ENCODE assay signal across 9 cellular contexts in the genomic region with DNA sequence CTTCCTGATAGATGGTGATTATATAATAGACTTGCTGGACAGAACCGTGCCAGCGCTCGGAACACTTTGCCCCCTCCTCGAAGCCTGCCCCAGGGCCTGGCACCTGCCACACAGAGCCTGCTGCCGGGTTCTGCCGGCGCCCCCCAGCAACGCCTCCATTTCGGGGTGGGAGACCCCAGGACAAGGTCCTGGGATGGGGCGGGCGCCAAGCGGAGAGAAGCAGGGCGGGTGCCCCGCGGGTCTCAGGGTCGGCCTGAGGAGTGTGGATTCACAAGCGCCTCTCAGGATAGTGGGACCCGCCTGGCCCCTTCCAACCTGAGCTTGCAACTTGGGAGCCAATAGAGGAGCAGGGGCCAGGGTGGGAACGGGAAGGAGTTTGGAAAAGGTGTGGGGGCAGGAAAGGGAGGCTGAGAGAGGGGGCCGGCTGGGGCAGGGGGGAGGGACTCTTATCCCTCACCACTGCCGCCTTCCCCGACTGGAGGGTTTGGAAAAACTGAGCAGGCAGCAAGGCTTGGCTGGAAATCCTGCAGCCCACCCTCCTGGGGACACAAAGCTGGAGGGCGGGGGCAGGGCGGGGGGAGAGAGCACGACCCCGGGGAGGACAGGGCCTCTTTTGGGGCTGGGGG. TPM values are rescaled to one million over a fixed set of nuclear protein-coding genes. Genes with fewer than 3 reads are reported as not detected.
DNase-seq lines count a peak whose midpoint lies in the region; ATAC-seq lines count a peak whose summit lies in the region.
"Had no signal": no experiment of that assay in that cellular context is flagged by ENCODE, and none has a peak within 500 bp of the region (broad histone marks: within the 10 kb centered on the region; RNA-seq: fewer than 3 reads in every experiment).

No MANE protein-coding gene starts in this region.

- H3K27ac ChIP-seq in esophagus (ENCODE audit: low read depth in 2 of 2, low read length in 1 of 2), result peak overlapping the region; percentile 97
- peak overlapping the region; percentile 81 to 89 for H3K27ac ChIP-seq in aorta (ENCODE audit: low read depth in 1 of 2, low read length in 2 of 2)

- intact Hi-C loops in Right ventricle myocardium inferior (cut with DNase I), result loop anchor here (1.0 to 5.0 kb wide), 3 partner anchors 22 to 173 kb away; a partner anchor contains a TSS
- intact Hi-C loops in cardiac septum (cut with DNase I), result loop anchor here (1.0 kb wide), 3 partner anchors 22 to 239 kb away; a partner anchor contains a TSS
- intact Hi-C loops in aorta (cut with DNase I), result loop anchor here (1.0 to 5.0 kb wide), 4 partner anchors 22 to 239 kb away; a partner anchor contains a TSS

- H3K27me3 Mint-ChIP-seq in naive B cell, result peaks cover 0 to 7% (median 5%) of the 10 kb centered on the region in 3 donors

- H3K27ac Mint-ChIP-seq in naive B cell, result peak overlapping the region; percentile 100

- no peaks in the 10 kb centered on the region for H3K36me3 ChIP-seq in esophagus (ENCODE audit: control insufficient read depth in 2 of 2, insufficient read depth in 2 of 2, low read length in 1 of 2)
- no peaks in the 10 kb centered on the region for H3K36me3 ChIP-seq in aorta (ENCODE audit: control insufficient read depth in 1 of 2, insufficient read depth in 2 of 2, low read length in 1 of 2)

- H3K4me1 ChIP-seq in esophagus (ENCODE audit: control insufficient read depth in 2 of 2, insufficient read depth in 2 of 2, low read length in 1 of 2) (peaks cover 0 to 10% of the 10 kb centered on the region in 2 donors), aorta (ENCODE audit: control insufficient read depth in 1 of 2, insufficient read depth in 2 of 2, low read length in 2 of 2) (no peaks in the 10 kb centered on the region)

- peaks cover 0 to 5% (median 1%) of the 10 kb centered on the region in 7 donors for H3K9me3 Mint-ChIP-seq in naive B cell

- peak; percentile 51 for ATAC-seq in Right ventricle myocardium inferior
- ATAC-seq in naive B cell (ENCODE audit: low read depth in 2 of 2), result peak in 1 of 2 donors; percentile 3
- peak; percentile 78 for ATAC-seq in aorta (ENCODE audit: low FRiP score)
- no peak for ATAC-seq in GM18867 (IDR thresholded peaks at IDR 0.05; ENCODE audit: unreplicated experiment)

- H3K9me3 ChIP-seq in esophagus (ENCODE audit: control insufficient read depth in 2 of 2, insufficient read depth in 1 of 2, low read depth in 1 of 2, low read length in 1 of 2) (no peaks in the 10 kb centered on the region), aorta (ENCODE audit: control insufficient read depth, low read length) (no peaks in the 10 kb centered on the region)

- peaks cover 50 to 67% (median 63%) of the 10 kb centered on the region in 3 donors for H3K4me1 Mint-ChIP-seq in naive B cell

- H3K36me3 Mint-ChIP-seq in naive B cell, result peaks cover 0 to 10% of the 10 kb centered on the region in 2 donors

- H3K27me3 ChIP-seq in esophagus (ENCODE audit: control insufficient read depth in 1 of 2, insufficient read depth in 2 of 2, low read length in 2 of 2), result no peaks in the 10 kb centered on the region
- H3K27me3 ChIP-seq in aorta (ENCODE audit: control insufficient read depth in 1 of 2, insufficient read depth in 2 of 2, low read length in 1 of 2), result no peaks in the 10 kb centered on the region

- H3K4me3 Mint-ChIP-seq in naive B cell, result peak overlapping the region; percentile 94 to 97 (median 96)

- peak; percentile 86 for DNase-seq in Right ventricle myocardium inferior (ENCODE audit: missing footprints)
- no peak for DNase-seq in cardiac septum (ENCODE audit: low spot score)
- peak; percentile 65 for DNase-seq in NCI-H1092 (lab: John Stamatoyannopoulos, UW)
- peak; percentile 56 to 61 for DNase-seq in activated CD4-positive, alpha-beta T cell treated with anti-CD3 and anti-CD28 coated beads, Interleukin-2, amount 50 U/mL, for 48 hours
- DNase-seq in naive B cell, result no peak
- DNase-seq in aorta, result peak; percentile 75 to 87

- H3K4me3 ChIP-seq in esophagus (ENCODE audit: low read depth in 1 of 2, low read length in 2 of 2) (peak overlapping the region; percentile 49 to 65), aorta (ENCODE audit: low read length in 2 of 2) (peak overlapping the region; percentile 67 to 80)

- 1% methylated on average over 22 to 25 of the region's 26 CpGs for WGBS in esophagus, 2 donors
- WGBS in aorta, 2 donors, result 0 to 1% methylated on average over 18 to 26 of the region's 26 CpGs

RNA-seq across cellular contexts. Expression of a gene that starts 3.3 kb away (rescaled TPM):
- 44.5 TPM for total RNA-seq in Right ventricle myocardium inferior
- total RNA-seq in cardiac septum, result 41.4 TPM
- polyA plus RNA-seq in esophagus, result 10 to 100 TPM in 1 of 2 donors, 1 to 10 TPM in 1; 8.5 to 30.4 TPM
- polyA plus RNA-seq in naive B cell (ENCODE audit: low read depth in 6 of 6), result 1 to 10 TPM in 2 of 6 donors, under 1 TPM in 3, not detected in 1; 0.50 to 3.2 (median 0.75) TPM
- total RNA-seq in aorta, result 10 to 100 TPM; 73.5 to 92.9 TPM
- polyA plus RNA-seq in aorta, result 10 to 100 TPM; 12.5 to 21.1 TPM

RNA-seq across cellular contexts. Expression of a gene that starts 27.1 kb away (rescaled TPM):
- not detected for total RNA-seq in Right ventricle myocardium inferior
- total RNA-seq in cardiac septum, result not detected
- polyA plus RNA-seq in esophagus, result 10 to 100 TPM in 1 of 2 donors, 1 to 10 TPM in 1; 1.1 to 11.2 TPM
- under 1 TPM in 3 of 6 donors, not detected in 3; 0.33 to 0.43 (median 0.35) TPM for polyA plus RNA-seq in naive B cell (ENCODE audit: low read depth in 6 of 6)
- total RNA-seq in aorta, result not detected
- not detected for polyA plus RNA-seq in aorta

RNA-seq across cellular contexts. Expression of a gene that starts 42.6 kb away (rescaled TPM):
- total RNA-seq in Right ventricle myocardium inferior (not detected), cardiac septum (not detected), aorta (not detected)
- polyA plus RNA-seq in esophagus (not detected), naive B cell (ENCODE audit: low read depth in 6 of 6) (not detected), aorta (not detected)
- total RNA-seq: renal cortical epithelial cell had no signal

RNA-seq across cellular contexts. Expression of a gene that starts 45.3 kb away (rescaled TPM):
- total RNA-seq in Right ventricle myocardium inferior, result not detected
- not detected for total RNA-seq in cardiac septum
- under 1 TPM; 0.11 to 0.18 TPM for polyA plus RNA-seq in esophagus
- polyA plus RNA-seq in naive B cell (ENCODE audit: low read depth in 6 of 6), result 100 to 1,000 TPM; 101 to 157 (median 116) TPM
- total RNA-seq in aorta, result under 1 TPM; 0.06 to 0.27 TPM
- under 1 TPM; 0.13 to 0.69 TPM for polyA plus RNA-seq in aorta
- total RNA-seq: renal cortical epithelial cell had no signal

Comparison
In these comparisons a context has a peak if more than half of its experiments do, and no peak if none do; other contexts are left out.
1. DNase-seq: peak in Right ventricle myocardium inferior (single experiment), NCI-H1092 (single experiment), activated CD4-positive, alpha-beta T cell treated with anti-CD3 and anti-CD28 coated beads, Interleukin-2, amount 50 U/mL, for 48 hours (2 of 2) and aorta (2 of 2); none in cardiac septum (single experiment) and naive B cell (single experiment).